ENCODE assay signal across 11 cellular contexts in the genomic region with DNA sequence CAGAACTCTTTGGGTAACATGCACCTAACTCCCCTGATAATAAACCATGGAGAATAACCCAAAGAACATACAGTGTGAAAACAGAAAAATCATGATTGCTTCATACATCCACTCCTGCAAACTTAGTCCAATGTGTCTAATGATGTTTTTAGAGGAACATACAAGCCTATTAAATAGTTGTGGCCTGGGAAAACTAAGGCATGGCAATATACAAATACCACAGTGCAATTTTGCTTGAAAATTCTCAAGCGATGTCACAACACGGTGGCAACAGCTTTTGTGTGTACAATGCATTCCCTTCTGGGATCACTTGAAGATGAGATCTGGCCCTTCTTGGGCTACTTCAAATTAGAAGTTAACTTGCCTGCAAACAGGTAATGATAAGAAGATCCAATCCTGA. TPM values are rescaled to one million over a fixed set of nuclear protein-coding genes. Genes with fewer than 3 reads are reported as not detected.
A peak's percentile ranks its signal among the peaks of the same experiment; 100 is the strongest.
DNase-seq lines count a peak whose midpoint lies in the region; ATAC-seq and TF ChIP-seq lines count a peak whose summit lies in the region.
"Had no signal": no experiment of that assay in that cellular context is flagged by ENCODE, and none has a peak within 500 bp of the region (broad histone marks: within the 10 kb centered on the region; RNA-seq: fewer than 3 reads in every experiment).

No MANE protein-coding gene starts in this region.

- intact Hi-C loops in adrenal gland (cut with DNase I), result no loop called here
- intact Hi-C loops in lower lobe of right lung (cut with DNase I), result no loop called here

- no peak overlapping the region for H3K4me3 ChIP-seq in AG09309 (ENCODE audit: control insufficient read depth, low read depth, low read length)
- no peak overlapping the region for H3K4me3 ChIP-seq in adrenal gland
- H3K4me3 ChIP-seq in lower lobe of right lung, result no peak overlapping the region
- H3K4me3 ChIP-seq: coronary artery had no signal

- peak overlapping the region in 3 of 5 donors; percentile 36 to 74 (median 74) for H3K27ac ChIP-seq in adrenal gland
- H3K27ac ChIP-seq in lower lobe of right lung, result peak overlapping the region; percentile 32
- H3K27ac ChIP-seq: coronary artery had no signal

- TF ChIP-seq POLR2A in adrenal gland (IDR thresholded peaks at IDR 0.05), result no peak

- H3K9me3 ChIP-seq in adrenal gland (replicated peaks in 1 of 3) (no peaks in the 10 kb centered on the region), lower lobe of right lung (no peaks in the 10 kb centered on the region)

- WGBS in adrenal gland, 4 donors, result 89 to 95% (median 91%) methylated on average over 2 of the region's 2 CpGs

- DNase-seq in AG09309 (ENCODE audit: low read depth), result peak; percentile 77
- peak; percentile 55 for DNase-seq in GM04503 (ENCODE audit: low read depth)
- no peak for DNase-seq in adrenal gland
- DNase-seq in lower lobe of right lung, result no peak
- no peak for DNase-seq in stimulated activated naive CD4-positive, alpha-beta T cell (lab: John Stamatoyannopoulos, UW)
- no peak for DNase-seq in NCI-H748 treated with DMSO at 0.1 percent for 48 hours (lab: John Stamatoyannopoulos, UW)
- DNase-seq in activated CD4-positive, alpha-beta T cell treated with anti-CD3 and anti-CD28 coated beads, Interleukin-2, amount 50 U/mL, for 1 hour, result no peak
- DNase-seq: activated CD4-positive, alpha-beta T cell treated with anti-CD3 and anti-CD28 coated beads, Interleukin-2, amount 50 U/mL, for 4 hours; NCI-H1417 had no signal

- peaks cover 60 to 100% of the 10 kb centered on the region in 2 donors for H3K4me1 ChIP-seq in adrenal gland (replicated peaks in 1 of 2)
- peaks cover 53% of the 10 kb centered on the region for H3K4me1 ChIP-seq in lower lobe of right lung

- peak; percentile 20 to 57 for ATAC-seq in lower lobe of right lung
- ATAC-seq in GM21723 (IDR thresholded peaks at IDR 0.05; ENCODE audit: unreplicated experiment), result no peak

- H3K27me3 ChIP-seq in adrenal gland (no peaks in the 10 kb centered on the region), lower lobe of right lung (ENCODE audit: low read depth) (no peaks in the 10 kb centered on the region)

- TF ChIP-seq CTCF in AG09309 (IDR thresholded peaks at IDR 0.05; ENCODE audit: control insufficient read depth, insufficient read depth, low read depth, low read length, missing control alignments) (no peak), adrenal gland (IDR thresholded peaks at IDR 0.05) (no peak), lower lobe of right lung (IDR thresholded peaks at IDR 0.05) (no peak)

- no peaks in the 10 kb centered on the region for H3K36me3 ChIP-seq in adrenal gland (replicated peaks in 1 of 2)
- H3K36me3 ChIP-seq in lower lobe of right lung, result no peaks in the 10 kb centered on the region

RNA-seq across cellular contexts. Expression of a gene that starts 16.7 kb away (rescaled TPM):
- total RNA-seq in adrenal gland (100 to 1,000 TPM; 139 to 306 (median 247) TPM), lower lobe of right lung (32.0 TPM)
- 100 to 1,000 TPM in 1 of 3 donors, 10 to 100 TPM in 2; 41.9 to 124 (median 53.3) TPM for polyA plus RNA-seq in adrenal gland

RNA-seq across cellular contexts. Expression of a gene that starts 46.8 kb away (rescaled TPM):
- total RNA-seq in adrenal gland, result 10 to 100 TPM; 14.1 to 43.3 (median 23.8) TPM
- 10 to 100 TPM in 1 of 3 donors, 1 to 10 TPM in 2; 4.8 to 27.2 (median 5.5) TPM for polyA plus RNA-seq in adrenal gland
- total RNA-seq in lower lobe of right lung, result 5.6 TPM

Comparison
In these comparisons a context has a peak if more than half of its experiments do, and no peak if none do; other contexts are left out.
1. DNase-seq: peak in AG09309 (single experiment) and GM04503 (single experiment); none in adrenal gland (0 of 7), lower lobe of right lung (single experiment), stimulated activated naive CD4-positive, alpha-beta T cell (0 of 6), NCI-H748 treated with DMSO at 0.1 percent for 48 hours (single experiment) and activated CD4-positive, alpha-beta T cell treated with anti-CD3 and anti-CD28 coated beads, Interleukin-2, amount 50 U/mL, for 1 hour (single experiment).